ENCODE assay signal across 1 cellular context in genomic region chr4:168540086-168540864, GRCh38.
TF ChIP-seq lines count a peak whose summit lies in the region.

No MANE protein-coding gene starts in this region.

TF ChIP-seq in IMR-90, 13 proteins besides CTCF, POLR2A, EP300 and RAD21:
- TF ChIP-seq SMC3 (IDR thresholded peaks at IDR 0.05; ENCODE audit: low read depth, low read length) = no peak
